ENCODE assay signal across 1 cellular context in the genomic region with DNA sequence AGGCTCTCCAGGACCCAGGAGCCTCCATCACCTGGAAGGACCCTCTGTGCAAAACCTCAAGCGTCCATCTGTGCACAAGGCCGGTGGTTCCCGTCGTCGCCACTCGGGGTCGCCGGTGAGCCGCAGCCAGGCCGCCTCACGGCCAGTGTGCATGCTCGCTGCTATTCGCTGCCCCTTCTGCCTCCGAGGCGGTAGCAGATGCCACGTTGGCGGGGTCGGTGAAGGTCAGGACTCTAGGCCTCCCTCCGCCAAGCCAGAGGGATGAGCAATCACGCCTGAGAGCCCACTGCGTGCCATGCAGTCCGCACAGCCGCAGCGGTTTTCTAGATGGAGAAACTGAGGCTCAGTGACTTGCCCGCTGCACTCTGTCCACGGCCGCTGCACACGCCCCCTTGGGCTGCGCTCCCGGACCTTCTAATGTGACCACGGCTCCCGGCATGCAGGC.
A peak's percentile ranks its signal among the peaks of the same experiment; 100 is the strongest.
TF ChIP-seq lines count a peak whose summit lies in the region.

No MANE protein-coding gene starts in this region.

TF ChIP-seq in HepG2, 621 proteins besides CTCF, POLR2A, EP300 and RAD21 (continued from another document and continues in another):
- TF ChIP-seq, protein P1, sequence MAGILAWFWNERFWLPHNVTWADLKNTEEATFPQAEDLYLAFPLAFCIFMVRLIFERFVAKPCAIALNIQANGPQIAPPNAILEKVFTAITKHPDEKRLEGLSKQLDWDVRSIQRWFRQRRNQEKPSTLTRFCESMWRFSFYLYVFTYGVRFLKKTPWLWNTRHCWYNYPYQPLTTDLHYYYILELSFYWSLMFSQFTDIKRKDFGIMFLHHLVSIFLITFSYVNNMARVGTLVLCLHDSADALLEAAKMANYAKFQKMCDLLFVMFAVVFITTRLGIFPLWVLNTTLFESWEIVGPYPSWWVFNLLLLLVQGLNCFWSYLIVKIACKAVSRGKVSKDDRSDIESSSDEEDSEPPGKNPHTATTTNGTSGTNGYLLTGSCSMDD (CRISPR knock-in tag; IDR thresholded peaks at IDR 0.05), result no peak
- 0 out of 2 replicates have a peak, but pooled peaks have one; percentile 84 for TF ChIP-seq ZNF567 (CRISPR knock-in tag; IDR thresholded peaks at IDR 0.05; ENCODE audit: borderline replicate concordance)
- TF ChIP-seq ZNF232 (CRISPR knock-in tag; IDR thresholded peaks at IDR 0.05; ENCODE audit: borderline replicate concordance), result no peak; the same call in 1 of the 2 replicates
- no peak for TF ChIP-seq ZNF781 (CRISPR knock-in tag; IDR thresholded peaks at IDR 0.05; ENCODE audit: borderline replicate concordance, not compliant biosample characterization)
- TF ChIP-seq TBL1XR1 (IDR thresholded peaks at IDR 0.05; ENCODE audit: borderline replicate concordance, low read length, partially characterized antibody), result no peak
- TF ChIP-seq SALL1 (CRISPR knock-in tag; IDR thresholded peaks at IDR 0.05), result peak; percentile 71
- 0 out of 2 replicates have a peak, but pooled peaks have one; percentile 15 for TF ChIP-seq RCOR2 (CRISPR knock-in tag; IDR thresholded peaks at IDR 0.05)
- TF ChIP-seq, protein P2, sequence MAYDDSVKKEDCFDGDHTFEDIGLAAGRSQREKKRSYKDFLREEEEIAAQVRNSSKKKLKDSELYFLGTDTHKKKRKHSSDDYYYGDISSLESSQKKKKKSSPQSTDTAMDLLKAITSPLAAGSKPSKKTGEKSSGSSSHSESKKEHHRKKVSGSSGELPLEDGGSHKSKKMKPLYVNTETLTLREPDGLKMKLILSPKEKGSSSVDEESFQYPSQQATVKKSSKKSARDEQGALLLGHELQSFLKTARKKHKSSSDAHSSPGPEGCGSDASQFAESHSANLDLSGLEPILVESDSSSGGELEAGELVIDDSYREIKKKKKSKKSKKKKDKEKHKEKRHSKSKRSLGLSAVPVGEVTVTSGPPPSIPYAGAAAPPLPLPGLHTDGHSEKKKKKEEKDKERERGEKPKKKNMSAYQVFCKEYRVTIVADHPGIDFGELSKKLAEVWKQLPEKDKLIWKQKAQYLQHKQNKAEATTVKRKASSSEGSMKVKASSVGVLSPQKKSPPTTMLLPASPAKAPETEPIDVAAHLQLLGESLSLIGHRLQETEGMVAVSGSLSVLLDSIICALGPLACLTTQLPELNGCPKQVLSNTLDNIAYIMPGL (CRISPR knock-in tag; IDR thresholded peaks at IDR 0.05; ENCODE audit: borderline replicate concordance in 1 of 2, low read depth in 1 of 2), result peak; percentile 86 to 93
- TF ChIP-seq STAT5B (CRISPR knock-in tag; IDR thresholded peaks at IDR 0.05), result no peak
- TF ChIP-seq, protein P3, sequence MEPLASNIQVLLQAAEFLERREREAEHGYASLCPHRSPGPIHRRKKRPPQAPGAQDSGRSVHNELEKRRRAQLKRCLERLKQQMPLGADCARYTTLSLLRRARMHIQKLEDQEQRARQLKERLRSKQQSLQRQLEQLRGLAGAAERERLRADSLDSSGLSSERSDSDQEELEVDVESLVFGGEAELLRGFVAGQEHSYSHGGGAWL (CRISPR knock-in tag; IDR thresholded peaks at IDR 0.05), result no peak
- TF ChIP-seq, protein P4, sequence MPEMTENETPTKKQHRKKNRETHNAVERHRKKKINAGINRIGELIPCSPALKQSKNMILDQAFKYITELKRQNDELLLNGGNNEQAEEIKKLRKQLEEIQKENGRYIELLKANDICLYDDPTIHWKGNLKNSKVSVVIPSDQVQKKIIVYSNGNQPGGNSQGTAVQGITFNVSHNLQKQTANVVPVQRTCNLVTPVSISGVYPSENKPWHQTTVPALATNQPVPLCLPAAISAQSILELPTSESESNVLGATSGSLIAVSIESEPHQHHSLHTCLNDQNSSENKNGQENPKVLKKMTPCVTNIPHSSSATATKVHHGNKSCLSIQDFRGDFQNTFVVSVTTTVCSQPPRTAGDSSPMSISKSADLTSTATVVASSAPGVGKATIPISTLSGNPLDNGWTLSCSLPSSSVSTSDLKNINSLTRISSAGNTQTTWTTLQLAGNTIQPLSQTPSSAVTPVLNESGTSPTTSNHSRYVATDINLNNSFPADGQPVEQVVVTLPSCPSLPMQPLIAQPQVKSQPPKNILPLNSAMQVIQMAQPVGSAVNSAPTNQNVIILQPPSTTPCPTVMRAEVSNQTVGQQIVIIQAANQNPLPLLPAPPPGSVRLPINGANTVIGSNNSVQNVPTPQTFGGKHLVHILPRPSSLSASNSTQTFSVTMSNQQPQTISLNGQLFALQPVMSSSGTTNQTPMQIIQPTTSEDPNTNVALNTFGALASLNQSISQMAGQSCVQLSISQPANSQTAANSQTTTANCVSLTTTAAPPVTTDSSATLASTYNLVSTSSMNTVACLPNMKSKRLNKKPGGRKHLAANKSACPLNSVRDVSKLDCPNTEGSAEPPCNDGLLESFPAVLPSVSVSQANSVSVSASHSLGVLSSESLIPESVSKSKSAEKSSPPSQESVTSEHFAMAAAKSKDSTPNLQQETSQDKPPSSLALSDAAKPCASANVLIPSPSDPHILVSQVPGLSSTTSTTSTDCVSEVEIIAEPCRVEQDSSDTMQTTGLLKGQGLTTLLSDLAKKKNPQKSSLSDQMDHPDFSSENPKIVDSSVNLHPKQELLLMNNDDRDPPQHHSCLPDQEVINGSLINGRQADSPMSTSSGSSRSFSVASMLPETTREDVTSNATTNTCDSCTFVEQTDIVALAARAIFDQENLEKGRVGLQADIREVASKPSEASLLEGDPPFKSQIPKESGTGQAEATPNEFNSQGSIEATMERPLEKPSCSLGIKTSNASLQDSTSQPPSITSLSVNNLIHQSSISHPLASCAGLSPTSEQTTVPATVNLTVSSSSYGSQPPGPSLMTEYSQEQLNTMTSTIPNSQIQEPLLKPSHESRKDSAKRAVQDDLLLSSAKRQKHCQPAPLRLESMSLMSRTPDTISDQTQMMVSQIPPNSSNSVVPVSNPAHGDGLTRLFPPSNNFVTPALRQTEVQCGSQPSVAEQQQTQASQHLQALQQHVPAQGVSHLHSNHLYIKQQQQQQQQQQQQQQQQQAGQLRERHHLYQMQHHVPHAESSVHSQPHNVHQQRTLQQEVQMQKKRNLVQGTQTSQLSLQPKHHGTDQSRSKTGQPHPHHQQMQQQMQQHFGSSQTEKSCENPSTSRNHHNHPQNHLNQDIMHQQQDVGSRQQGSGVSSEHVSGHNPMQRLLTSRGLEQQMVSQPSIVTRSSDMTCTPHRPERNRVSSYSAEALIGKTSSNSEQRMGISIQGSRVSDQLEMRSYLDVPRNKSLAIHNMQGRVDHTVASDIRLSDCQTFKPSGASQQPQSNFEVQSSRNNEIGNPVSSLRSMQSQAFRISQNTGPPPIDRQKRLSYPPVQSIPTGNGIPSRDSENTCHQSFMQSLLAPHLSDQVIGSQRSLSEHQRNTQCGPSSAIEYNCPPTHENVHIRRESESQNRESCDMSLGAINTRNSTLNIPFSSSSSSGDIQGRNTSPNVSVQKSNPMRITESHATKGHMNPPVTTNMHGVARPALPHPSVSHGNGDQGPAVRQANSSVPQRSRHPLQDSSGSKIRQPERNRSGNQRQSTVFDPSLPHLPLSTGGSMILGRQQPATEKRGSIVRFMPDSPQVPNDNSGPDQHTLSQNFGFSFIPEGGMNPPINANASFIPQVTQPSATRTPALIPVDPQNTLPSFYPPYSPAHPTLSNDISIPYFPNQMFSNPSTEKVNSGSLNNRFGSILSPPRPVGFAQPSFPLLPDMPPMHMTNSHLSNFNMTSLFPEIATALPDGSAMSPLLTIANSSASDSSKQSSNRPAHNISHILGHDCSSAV (CRISPR knock-in tag; IDR thresholded peaks at IDR 0.05; ENCODE audit: borderline replicate concordance), result no peak
- peak; percentile 55; the same call in 1 of the 2 replicates for TF ChIP-seq ZNF331 (CRISPR knock-in tag; IDR thresholded peaks at IDR 0.05)
- no peak for TF ChIP-seq NFYB (CRISPR knock-in tag; IDR thresholded peaks at IDR 0.05)
- TF ChIP-seq PHF5A (CRISPR knock-in tag; IDR thresholded peaks at IDR 0.05; ENCODE audit: low read depth, unreplicated experiment), result no peak
- TF ChIP-seq GABPA (IDR thresholded peaks at IDR 0.05; ENCODE audit: low read depth, low read length), result no peak
- no peak for TF ChIP-seq GABPA (CRISPR knock-in tag; IDR thresholded peaks at IDR 0.05; ENCODE audit: low read depth)
- TF ChIP-seq, protein P5, sequence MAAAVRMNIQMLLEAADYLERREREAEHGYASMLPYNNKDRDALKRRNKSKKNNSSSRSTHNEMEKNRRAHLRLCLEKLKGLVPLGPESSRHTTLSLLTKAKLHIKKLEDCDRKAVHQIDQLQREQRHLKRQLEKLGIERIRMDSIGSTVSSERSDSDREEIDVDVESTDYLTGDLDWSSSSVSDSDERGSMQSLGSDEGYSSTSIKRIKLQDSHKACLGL (CRISPR knock-in tag; IDR thresholded peaks at IDR 0.05), result peak; percentile 72
- no peak for TF ChIP-seq SRSF1 (optimal IDR thresholded peaks at IDR 0.05; ENCODE audit: low read depth, low read length)
- 0 out of 2 replicates have a peak, but pooled peaks have one; percentile 35 for TF ChIP-seq ZNF572 (CRISPR knock-in tag; IDR thresholded peaks at IDR 0.05)
- TF ChIP-seq, protein P6, sequence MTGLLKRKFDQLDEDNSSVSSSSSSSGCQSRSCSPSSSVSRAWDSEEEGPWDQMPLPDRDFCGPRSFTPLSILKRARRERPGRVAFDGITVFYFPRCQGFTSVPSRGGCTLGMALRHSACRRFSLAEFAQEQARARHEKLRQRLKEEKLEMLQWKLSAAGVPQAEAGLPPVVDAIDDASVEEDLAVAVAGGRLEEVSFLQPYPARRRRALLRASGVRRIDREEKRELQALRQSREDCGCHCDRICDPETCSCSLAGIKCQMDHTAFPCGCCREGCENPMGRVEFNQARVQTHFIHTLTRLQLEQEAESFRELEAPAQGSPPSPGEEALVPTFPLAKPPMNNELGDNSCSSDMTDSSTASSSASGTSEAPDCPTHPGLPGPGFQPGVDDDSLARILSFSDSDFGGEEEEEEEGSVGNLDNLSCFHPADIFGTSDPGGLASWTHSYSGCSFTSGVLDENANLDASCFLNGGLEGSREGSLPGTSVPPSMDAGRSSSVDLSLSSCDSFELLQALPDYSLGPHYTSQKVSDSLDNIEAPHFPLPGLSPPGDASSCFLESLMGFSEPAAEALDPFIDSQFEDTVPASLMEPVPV (CRISPR knock-in tag; IDR thresholded peaks at IDR 0.05), result peak; percentile 68; the same call in 1 of the 2 replicates
- 0 out of 2 replicates have a peak, but pooled peaks have one; percentile 22 for TF ChIP-seq ZSCAN31 (CRISPR knock-in tag; IDR thresholded peaks at IDR 0.05; ENCODE audit: low read depth)
- TF ChIP-seq, protein P7, sequence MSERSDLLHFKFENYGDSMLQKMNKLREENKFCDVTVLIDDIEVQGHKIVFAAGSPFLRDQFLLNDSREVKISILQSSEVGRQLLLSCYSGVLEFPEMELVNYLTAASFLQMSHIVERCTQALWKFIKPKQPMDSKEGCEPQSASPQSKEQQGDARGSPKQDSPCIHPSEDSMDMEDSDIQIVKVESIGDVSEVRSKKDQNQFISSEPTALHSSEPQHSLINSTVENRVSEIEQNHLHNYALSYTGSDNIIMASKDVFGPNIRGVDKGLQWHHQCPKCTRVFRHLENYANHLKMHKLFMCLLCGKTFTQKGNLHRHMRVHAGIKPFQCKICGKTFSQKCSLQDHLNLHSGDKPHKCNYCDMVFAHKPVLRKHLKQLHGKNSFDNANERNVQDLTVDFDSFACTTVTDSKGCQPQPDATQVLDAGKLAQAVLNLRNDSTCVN (CRISPR knock-in tag; IDR thresholded peaks at IDR 0.05; ENCODE audit: borderline replicate concordance), result no peak
- TF ChIP-seq, protein P8, sequence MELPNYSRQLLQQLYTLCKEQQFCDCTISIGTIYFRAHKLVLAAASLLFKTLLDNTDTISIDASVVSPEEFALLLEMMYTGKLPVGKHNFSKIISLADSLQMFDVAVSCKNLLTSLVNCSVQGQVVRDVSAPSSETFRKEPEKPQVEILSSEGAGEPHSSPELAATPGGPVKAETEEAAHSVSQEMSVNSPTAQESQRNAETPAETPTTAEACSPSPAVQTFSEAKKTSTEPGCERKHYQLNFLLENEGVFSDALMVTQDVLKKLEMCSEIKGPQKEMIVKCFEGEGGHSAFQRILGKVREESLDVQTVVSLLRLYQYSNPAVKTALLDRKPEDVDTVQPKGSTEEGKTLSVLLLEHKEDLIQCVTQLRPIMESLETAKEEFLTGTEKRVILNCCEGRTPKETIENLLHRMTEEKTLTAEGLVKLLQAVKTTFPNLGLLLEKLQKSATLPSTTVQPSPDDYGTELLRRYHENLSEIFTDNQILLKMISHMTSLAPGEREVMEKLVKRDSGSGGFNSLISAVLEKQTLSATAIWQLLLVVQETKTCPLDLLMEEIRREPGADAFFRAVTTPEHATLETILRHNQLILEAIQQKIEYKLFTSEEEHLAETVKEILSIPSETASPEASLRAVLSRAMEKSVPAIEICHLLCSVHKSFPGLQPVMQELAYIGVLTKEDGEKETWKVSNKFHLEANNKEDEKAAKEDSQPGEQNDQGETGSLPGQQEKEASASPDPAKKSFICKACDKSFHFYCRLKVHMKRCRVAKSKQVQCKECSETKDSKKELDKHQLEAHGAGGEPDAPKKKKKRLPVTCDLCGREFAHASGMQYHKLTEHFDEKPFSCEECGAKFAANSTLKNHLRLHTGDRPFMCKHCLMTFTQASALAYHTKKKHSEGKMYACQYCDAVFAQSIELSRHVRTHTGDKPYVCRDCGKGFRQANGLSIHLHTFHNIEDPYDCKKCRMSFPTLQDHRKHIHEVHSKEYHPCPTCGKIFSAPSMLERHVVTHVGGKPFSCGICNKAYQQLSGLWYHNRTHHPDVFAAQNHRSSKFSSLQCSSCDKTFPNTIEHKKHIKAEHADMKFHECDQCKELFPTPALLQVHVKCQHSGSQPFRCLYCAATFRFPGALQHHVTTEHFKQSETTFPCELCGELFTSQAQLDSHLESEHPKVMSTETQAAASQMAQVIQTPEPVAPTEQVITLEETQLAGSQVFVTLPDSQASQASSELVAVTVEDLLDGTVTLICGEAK (IDR thresholded peaks at IDR 0.05), result no peak
- TF ChIP-seq, protein P8 (CRISPR knock-in tag; IDR thresholded peaks at IDR 0.05), result 0 out of 2 replicates have a peak, but pooled peaks have one; percentile 75
- no peak for TF ChIP-seq HNRNPK (IDR thresholded peaks at IDR 0.05; ENCODE audit: low read depth, low read length, poor library complexity, severe bottlenecking)
- TF ChIP-seq HCFC1 (IDR thresholded peaks at IDR 0.05; ENCODE audit: low read depth, low read length), result no peak
